28 cellular contexts compared by ENCODE assay signal in genomic region chr3:177435301-177435700, GRCh38.
"Had no signal": no experiment of that assay in that cellular context is flagged by ENCODE, and none has a peak within 500 bp of the region (broad histone marks: within the 10 kb centered on the region; RNA-seq: fewer than 3 reads in every experiment).

No MANE protein-coding gene starts in this region.

- DNase-seq: activated effector memory CD4-positive, alpha-beta T cell treated with anti-CD3 and anti-CD28 coated beads, Interleukin-2, amount 50 U/mL, for 16 hours; activated effector memory CD4-positive, alpha-beta T cell treated with Interleukin-2 at 50 U/mL for 16 hours; activated gamma-delta T cell; activated gamma-delta T cell treated with Interleukin-2 at 50 U/mL for 16 hours; activated naive CD4-positive, alpha-beta T cell; activated naive CD4-positive, alpha-beta T cell treated with anti-CD3 and anti-CD28 coated beads for 36 hours; activated naive CD4-positive, alpha-beta T cell treated with anti-CD3 and anti-CD28 coated beads, Interleukin-2, amount 10 ng/mL, durations not matched to agents 7 days and 5 days; activated naive CD4-positive, alpha-beta T cell treated with anti-CD3 and anti-CD28 coated beads, Interleukin-2, amount 50 U/mL, for 16 hours; activated naive CD4-positive, alpha-beta T cell treated with Interleukin-2 at 50 U/mL for 16 hours; activated naive CD8-positive, alpha-beta T cell treated with anti-CD3 and anti-CD28 coated beads for 36 hours; activated naive CD8-positive, alpha-beta T cell treated with anti-CD3 and anti-CD28 coated beads, Interleukin-2, amount 10 ng/mL, durations not matched to agents 7 days and 5 days; activated naive CD8-positive, alpha-beta T cell treated with anti-CD3 and anti-CD28 coated beads, Interleukin-2, amount 50 U/mL, for 24 hours; activated T-cell treated with anti-CD3 and anti-CD28 coated beads, Interleukin-2, amount 50 U/mL, for 1 hour; activated T-cell treated with anti-CD3 and anti-CD28 coated beads, Interleukin-2, amount 50 U/mL, for 24 hours; activated T-cell treated with anti-CD3 and anti-CD28 coated beads, Interleukin-2, amount 50 U/mL, for 4 hours; activated T-cell treated with anti-CD3 and anti-CD28 coated beads, Interleukin-2, amount 50 U/mL, for 48 hours; activated T-cell treated with anti-CD3 and anti-CD28 coated beads, Interleukin-2, amount 50 U/mL, for 72 hours; adrenal gland; amniotic stem cell; amygdala; anterior cingulate cortex; aorta; body of pancreas; brain microvascular endothelial cell; caudate nucleus; central memory CD4-positive, alpha-beta T cell had no signal

- ATAC-seq: activated naive CD4-positive, alpha-beta T cell treated with anti-CD3 and anti-CD28 coated beads, Interleukin-2, amount 50 U/mL, for 72 hours; activated naive CD8-positive, alpha-beta T cell treated with anti-CD3 and anti-CD28 coated beads, Interleukin-2, amount 50 U/mL, for 24 hours; activated T-cell treated with anti-CD3 and anti-CD28 coated beads, Interleukin-2, amount 50 U/mL, for 4 hours; activated T-cell treated with anti-CD3 and anti-CD28 coated beads, Interleukin-2, amount 50 U/mL, for 72 hours; activated T-helper 17 cell treated with anti-CD3 and anti-CD28 coated beads, Interleukin-2, amount 50 U/mL, for 72 hours; body of pancreas had no signal
